Comparison of ENCODE assay signal across 2 cellular contexts in the genomic region with DNA sequence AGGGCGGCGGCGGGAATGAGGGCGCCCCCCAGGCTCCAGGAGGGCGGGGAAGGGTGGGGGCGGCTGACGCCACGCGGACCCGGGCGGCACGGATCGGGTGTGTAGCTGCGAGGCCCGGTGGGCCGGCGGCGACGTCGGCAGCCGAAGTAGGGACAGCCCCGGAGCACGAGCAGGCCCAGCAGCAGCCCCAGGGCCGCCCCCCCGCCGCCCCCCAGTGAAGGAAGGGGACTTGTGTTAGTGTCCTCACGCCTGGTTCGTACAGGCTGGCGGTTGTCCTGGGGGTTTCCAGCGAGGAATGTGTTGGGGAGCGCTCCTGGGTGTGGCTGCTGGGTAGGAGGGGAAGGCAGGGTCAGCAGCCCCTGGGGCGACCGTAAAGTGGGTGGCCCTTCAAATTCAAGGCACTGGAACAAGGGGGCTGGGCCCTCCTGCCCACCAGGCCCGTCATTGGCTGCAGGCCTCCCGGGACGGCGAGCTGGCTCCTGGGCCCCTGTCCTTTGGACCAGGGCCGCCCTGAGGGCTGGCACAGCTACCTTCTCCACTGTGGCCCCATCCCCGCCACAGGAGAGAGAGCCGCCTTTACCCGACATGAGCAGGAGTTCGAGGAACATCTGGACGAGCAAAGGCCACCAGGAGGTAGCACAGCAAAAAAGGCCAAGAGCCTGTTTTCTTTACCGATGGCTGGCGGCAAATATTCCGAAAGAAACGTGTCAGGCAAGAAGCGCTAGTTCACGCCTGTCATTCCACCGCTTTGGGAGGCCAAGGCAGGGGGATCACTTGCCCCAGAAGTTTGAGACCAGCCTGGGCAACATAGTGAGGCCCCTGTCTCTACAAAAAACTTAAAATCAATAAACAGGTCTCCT.
TF ChIP-seq lines count a peak whose summit lies in the region.

No MANE protein-coding gene starts in this region.

TF ChIP-seq in A549, 52 proteins besides CTCF, POLR2A, EP300 and RAD21:
- TF ChIP-seq MAFK (IDR thresholded peaks at IDR 0.05; ENCODE audit: partially characterized antibody) (no peak), PHF8 (IDR thresholded peaks at IDR 0.05; ENCODE audit: borderline replicate concordance, low read depth) (no peak), RARB (CRISPR knock-in tag; IDR thresholded peaks at IDR 0.05) (no peak), CBX2 (IDR thresholded peaks at IDR 0.05; ENCODE audit: borderline replicate concordance, low read depth) (no peak), KDM5A (IDR thresholded peaks at IDR 0.05) (no peak), HMGXB4 (CRISPR knock-in tag; IDR thresholded peaks at IDR 0.05; ENCODE audit: borderline replicate concordance) (no peak), JUN (IDR thresholded peaks at IDR 0.05) (no peak), E2F6 (IDR thresholded peaks at IDR 0.05; ENCODE audit: borderline replicate concordance, low read depth) (no peak), SMC3 (IDR thresholded peaks at IDR 0.05) (no peak), CHD4 (IDR thresholded peaks at IDR 0.05; ENCODE audit: borderline replicate concordance) (no peak), RNF2 (IDR thresholded peaks at IDR 0.05; ENCODE audit: borderline replicate concordance, low read depth) (no peak), NFE2L2 (conservative IDR thresholded peaks at IDR 0.05; ENCODE audit: low read length) (no peak), HOXA7 (CRISPR knock-in tag; IDR thresholded peaks at IDR 0.05) (no peak), HES2 (IDR thresholded peaks at IDR 0.05) (no peak), ESRRA (IDR thresholded peaks at IDR 0.05; ENCODE audit: borderline replicate concordance, low read length) (no peak), CHD2 (IDR thresholded peaks at IDR 0.05; ENCODE audit: low read length, partially characterized antibody) (no peak), HOXB5 (CRISPR knock-in tag; IDR thresholded peaks at IDR 0.05) (no peak), NR3C1 (IDR thresholded peaks at IDR 0.05) (no peak)
- TF ChIP-seq, protein P1, sequence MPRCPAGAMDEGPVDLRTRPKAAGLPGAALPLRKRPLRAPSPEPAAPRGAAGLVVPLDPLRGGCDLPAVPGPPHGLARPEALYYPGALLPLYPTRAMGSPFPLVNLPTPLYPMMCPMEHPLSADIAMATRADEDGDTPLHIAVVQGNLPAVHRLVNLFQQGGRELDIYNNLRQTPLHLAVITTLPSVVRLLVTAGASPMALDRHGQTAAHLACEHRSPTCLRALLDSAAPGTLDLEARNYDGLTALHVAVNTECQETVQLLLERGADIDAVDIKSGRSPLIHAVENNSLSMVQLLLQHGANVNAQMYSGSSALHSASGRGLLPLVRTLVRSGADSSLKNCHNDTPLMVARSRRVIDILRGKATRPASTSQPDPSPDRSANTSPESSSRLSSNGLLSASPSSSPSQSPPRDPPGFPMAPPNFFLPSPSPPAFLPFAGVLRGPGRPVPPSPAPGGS (IDR thresholded peaks at IDR 0.05), result no peak

TF ChIP-seq in GM12878, 131 proteins besides CTCF, POLR2A, EP300 and RAD21:
- no peak for TF ChIP-seq HDAC2 (IDR thresholded peaks at IDR 0.05)
- TF ChIP-seq MEF2A (IDR thresholded peaks at IDR 0.05; ENCODE audit: insufficient read depth, low read depth, low read length), result no peak
- no peak for TF ChIP-seq SREBF2 (IDR thresholded peaks at IDR 0.05; ENCODE audit: low read length)
- peak in 1 of 2 experiments; percentile 3; a peak in 1 of 4 replicates for TF ChIP-seq BHLHE40 (IDR thresholded peaks at IDR 0.05; ENCODE audit: borderline replicate concordance in 1 of 2, low read depth in 2 of 2, low read length in 1 of 2)
- no peak for TF ChIP-seq YY1 (IDR thresholded peaks at IDR 0.05; ENCODE audit: low read depth, low read length)
- TF ChIP-seq RFX5 (IDR thresholded peaks at IDR 0.05; ENCODE audit: low read depth, low read length), result no peak
- TF ChIP-seq SMAD5 (IDR thresholded peaks at IDR 0.05; ENCODE audit: low read depth), result 0 out of 2 replicates have a peak, but pooled peaks have one; percentile 2
- TF ChIP-seq SMAD1 (IDR thresholded peaks at IDR 0.05; ENCODE audit: low read depth, partially characterized antibody), result no peak
- no peak for TF ChIP-seq STAT3 (IDR thresholded peaks at IDR 0.05; ENCODE audit: low read depth, low read length)
- TF ChIP-seq, protein P2, sequence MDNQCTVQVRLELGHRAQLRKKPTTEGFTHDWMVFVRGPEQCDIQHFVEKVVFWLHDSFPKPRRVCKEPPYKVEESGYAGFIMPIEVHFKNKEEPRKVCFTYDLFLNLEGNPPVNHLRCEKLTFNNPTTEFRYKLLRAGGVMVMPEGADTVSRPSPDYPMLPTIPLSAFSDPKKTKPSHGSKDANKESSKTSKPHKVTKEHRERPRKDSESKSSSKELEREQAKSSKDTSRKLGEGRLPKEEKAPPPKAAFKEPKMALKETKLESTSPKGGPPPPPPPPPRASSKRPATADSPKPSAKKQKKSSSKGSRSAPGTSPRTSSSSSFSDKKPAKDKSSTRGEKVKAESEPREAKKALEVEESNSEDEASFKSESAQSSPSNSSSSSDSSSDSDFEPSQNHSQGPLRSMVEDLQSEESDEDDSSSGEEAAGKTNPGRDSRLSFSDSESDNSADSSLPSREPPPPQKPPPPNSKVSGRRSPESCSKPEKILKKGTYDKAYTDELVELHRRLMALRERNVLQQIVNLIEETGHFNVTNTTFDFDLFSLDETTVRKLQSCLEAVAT (IDR thresholded peaks at IDR 0.05), result peak; percentile 61; the same call in 1 of the 2 replicates
